Comparison of ENCODE assay signal across 1 cellular context in genomic region chr15:60660290-60661051, GRCh38.
TF ChIP-seq lines count a peak whose summit lies in the region.

No MANE protein-coding gene starts in this region.

TF ChIP-seq in GM12878, 131 proteins besides CTCF, POLR2A, EP300 and RAD21 (continued from another document):
- TF ChIP-seq, protein P1, sequence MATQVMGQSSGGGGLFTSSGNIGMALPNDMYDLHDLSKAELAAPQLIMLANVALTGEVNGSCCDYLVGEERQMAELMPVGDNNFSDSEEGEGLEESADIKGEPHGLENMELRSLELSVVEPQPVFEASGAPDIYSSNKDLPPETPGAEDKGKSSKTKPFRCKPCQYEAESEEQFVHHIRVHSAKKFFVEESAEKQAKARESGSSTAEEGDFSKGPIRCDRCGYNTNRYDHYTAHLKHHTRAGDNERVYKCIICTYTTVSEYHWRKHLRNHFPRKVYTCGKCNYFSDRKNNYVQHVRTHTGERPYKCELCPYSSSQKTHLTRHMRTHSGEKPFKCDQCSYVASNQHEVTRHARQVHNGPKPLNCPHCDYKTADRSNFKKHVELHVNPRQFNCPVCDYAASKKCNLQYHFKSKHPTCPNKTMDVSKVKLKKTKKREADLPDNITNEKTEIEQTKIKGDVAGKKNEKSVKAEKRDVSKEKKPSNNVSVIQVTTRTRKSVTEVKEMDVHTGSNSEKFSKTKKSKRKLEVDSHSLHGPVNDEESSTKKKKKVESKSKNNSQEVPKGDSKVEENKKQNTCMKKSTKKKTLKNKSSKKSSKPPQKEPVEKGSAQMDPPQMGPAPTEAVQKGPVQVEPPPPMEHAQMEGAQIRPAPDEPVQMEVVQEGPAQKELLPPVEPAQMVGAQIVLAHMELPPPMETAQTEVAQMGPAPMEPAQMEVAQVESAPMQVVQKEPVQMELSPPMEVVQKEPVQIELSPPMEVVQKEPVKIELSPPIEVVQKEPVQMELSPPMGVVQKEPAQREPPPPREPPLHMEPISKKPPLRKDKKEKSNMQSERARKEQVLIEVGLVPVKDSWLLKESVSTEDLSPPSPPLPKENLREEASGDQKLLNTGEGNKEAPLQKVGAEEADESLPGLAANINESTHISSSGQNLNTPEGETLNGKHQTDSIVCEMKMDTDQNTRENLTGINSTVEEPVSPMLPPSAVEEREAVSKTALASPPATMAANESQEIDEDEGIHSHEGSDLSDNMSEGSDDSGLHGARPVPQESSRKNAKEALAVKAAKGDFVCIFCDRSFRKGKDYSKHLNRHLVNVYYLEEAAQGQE (IDR thresholded peaks at IDR 0.05; ENCODE audit: low read depth, low read length): no peak
- TF ChIP-seq ZNF687 (IDR thresholded peaks at IDR 0.05): no peak
- TF ChIP-seq BCL11A (IDR thresholded peaks at IDR 0.05; ENCODE audit: low read depth, low read length): 0 out of 2 replicates have a peak, but pooled peaks have one; percentile 6
